In genomic region chr11:74493816-74494630, GRCh38 we compare ENCODE assay signal across 8 cellular contexts. TPM values are rescaled to one million over a fixed set of nuclear protein-coding genes. Genes with fewer than 3 reads are reported as not detected.
DNase-seq lines count a peak whose midpoint lies in the region; ATAC-seq, FAIRE-seq and TF ChIP-seq lines count a peak whose summit lies in the region.

No MANE protein-coding gene starts in this region.

- POLR2A ChIA-PET in CD8-positive, alpha-beta T cell (lab: Charles Lee), result interaction anchor here (0.8 to 2.4 kb wide), 14 partner anchors 9 to 1351 kb away, joined by 3 to 30 read pairs (median 5); partner anchors contain the start of genes C2CD3, PGM2L1, POLD3 and PPME1

- H3K9me3 ChIP-seq in CD8-positive, alpha-beta T cell (ENCODE audit: low read length), result no peaks in the 10 kb centered on the region
- no peaks in the 10 kb centered on the region for H3K9me3 ChIP-seq in keratinocyte (ENCODE audit: control insufficient read depth, low read depth, low read length)

- peaks cover 18% of the 10 kb centered on the region for H3K36me3 Mint-ChIP-seq in CD8-positive, alpha-beta T cell
- peaks cover 10% of the 10 kb centered on the region for H3K36me3 Mint-ChIP-seq in activated naive CD8-positive, alpha-beta T cell

- CTCF ChIA-PET in CD8-positive, alpha-beta T cell (lab: Charles Lee), result interaction anchor here (0.7 to 1.7 kb wide), 4 partner anchors 40 to 209 kb away, joined by 3 to 6 read pairs (median 3); no protein-coding TSS in a partner anchor

- H3K4me2 ChIP-seq in keratinocyte (ENCODE audit: control insufficient read depth, extremely low read depth, insufficient read depth, low read depth, low read length), result peak overlapping the region; percentile 96

- DNase-seq in CD8-positive, alpha-beta T cell, result no peak
- DNase-seq in HTR-8/SVneo (ENCODE audit: insufficient read length, low spot score), result peak; percentile 49
- peak; percentile 80 for DNase-seq in keratinocyte (ENCODE audit: low read depth, low spot score)
- DNase-seq in substantia nigra (lab: John Stamatoyannopoulos, UW), result no peak
- no peak for DNase-seq in NCI-H446 treated with DMSO at 0.1 percent for 48 hours (lab: John Stamatoyannopoulos, UW)
- no peak for DNase-seq in stimulated activated naive CD4-positive, alpha-beta T cell treated with Interleukin-2 at 50 U/mL for 16 hours (lab: John Stamatoyannopoulos, UW)
- no peak for DNase-seq in DMS153 treated with DMSO at 0.1 percent for 48 hours (lab: John Stamatoyannopoulos, UW; ENCODE audit: unreplicated experiment)

- intact Hi-C loops in CD8-positive, alpha-beta T cell (cut with DNase I, micrococcal nuclease), result loop anchor here (1.0 to 10.0 kb wide), 15 partner anchors 96 to 1948 kb away; partner anchors contain the start of genes PGM2L1 (in 2 of the 2), POLD3 (in 2 of the 2), RNF169 (in 2 of the 2) and SPCS2 (in 2 of the 2)

- peaks cover 4% of the 10 kb centered on the region for H3K9me3 Mint-ChIP-seq in CD8-positive, alpha-beta T cell
- H3K9me3 Mint-ChIP-seq in activated naive CD8-positive, alpha-beta T cell (ENCODE audit: low read depth), result no peaks in the 10 kb centered on the region

- no peaks in the 10 kb centered on the region for H3K9me1 ChIP-seq in keratinocyte (ENCODE audit: control insufficient read depth, extremely low read depth, insufficient read depth, low read length)

- peak overlapping the region; percentile 88 for H3K4me3 Mint-ChIP-seq in CD8-positive, alpha-beta T cell
- H3K4me3 Mint-ChIP-seq in activated naive CD8-positive, alpha-beta T cell, result peak overlapping the region; percentile 87

- H3K36me3 ChIP-seq in CD8-positive, alpha-beta T cell (ENCODE audit: insufficient read depth, low read length), result no peaks in the 10 kb centered on the region
- no peaks in the 10 kb centered on the region for H3K36me3 ChIP-seq in keratinocyte (ENCODE audit: control insufficient read depth in 2 of 2, extremely low read depth in 1 of 2, insufficient read depth in 2 of 2, low read length in 2 of 2)

- no peak for TF ChIP-seq CTCF in CD8-positive, alpha-beta T cell (IDR thresholded peaks at IDR 0.05)
- no peak for TF ChIP-seq CTCF in keratinocyte (optimal IDR thresholded peaks at IDR 0.05 in 1 of 3, IDR thresholded peaks at IDR 0.05 in 1 of 3, conservative IDR thresholded peaks at IDR 0.05 in 1 of 3; ENCODE audit: extremely low read depth in 1 of 3, insufficient read depth in 2 of 3, low read length in 3 of 3)

- dilution Hi-C loops in keratinocyte (cut with MboI; ENCODE audit: extremely low pct_ligation_motif_present, low sequenced_read_pairs), result loop anchor here (5.0 kb wide), 1 partner anchor 53 kb away; no protein-coding TSS in a partner anchor

- no peaks in the 10 kb centered on the region for H3K79me2 ChIP-seq in keratinocyte (ENCODE audit: control insufficient read depth, insufficient read depth, low read length)

- H3K27me3 ChIP-seq in CD8-positive, alpha-beta T cell (ENCODE audit: insufficient read depth, low read length), result no peaks in the 10 kb centered on the region
- no peaks in the 10 kb centered on the region for H3K27me3 ChIP-seq in keratinocyte (ENCODE audit: control insufficient read depth, extremely low read depth, insufficient read depth, low read length)

- H3K27me3 Mint-ChIP-seq in CD8-positive, alpha-beta T cell (ENCODE audit: low read depth), result no peaks in the 10 kb centered on the region
- no peaks in the 10 kb centered on the region for H3K27me3 Mint-ChIP-seq in activated naive CD8-positive, alpha-beta T cell

- H3K4me1 ChIP-seq in CD8-positive, alpha-beta T cell (ENCODE audit: insufficient read depth, low read length), result peaks cover 12% of the 10 kb centered on the region
- peaks cover 9% of the 10 kb centered on the region for H3K4me1 ChIP-seq in keratinocyte (ENCODE audit: control insufficient read depth, extremely low read depth, insufficient read depth, low read length)

- H4K20me1 ChIP-seq in keratinocyte (ENCODE audit: control insufficient read depth, extremely low read depth, insufficient read depth, low read length), result no peaks in the 10 kb centered on the region

- no peak for ATAC-seq in CD8-positive, alpha-beta T cell

- H2AFZ ChIP-seq in keratinocyte (ENCODE audit: control insufficient read depth, low read length), result peak overlapping the region; percentile 75

- H3K27ac ChIP-seq in CD8-positive, alpha-beta T cell (ENCODE audit: low read depth, low read length), result peak overlapping the region; percentile 96
- H3K27ac ChIP-seq in keratinocyte (ENCODE audit: control insufficient read depth, insufficient read depth, low read length) (peak overlapping the region; percentile 89), substantia nigra (ENCODE audit: low read depth, low read length, poor library complexity, severe bottlenecking) (peak overlapping the region; percentile 95)

- H3K4me3 ChIP-seq in CD8-positive, alpha-beta T cell (ENCODE audit: low read depth, low read length), result peak overlapping the region; percentile 97
- H3K4me3 ChIP-seq in keratinocyte (ENCODE audit: control insufficient read depth in 2 of 3, extremely low read depth in 1 of 3, insufficient read depth in 2 of 3, low read depth in 1 of 3, low read length in 3 of 3), result peak overlapping the region; percentile 59 to 80 (median 78)

- peak overlapping the region; percentile 87 for H3K27ac Mint-ChIP-seq in CD8-positive, alpha-beta T cell
- peak overlapping the region; percentile 87 for H3K27ac Mint-ChIP-seq in activated naive CD8-positive, alpha-beta T cell

- FAIRE-seq in HTR-8/SVneo (lab: Jason Lieb, UNC) (no peak), keratinocyte (lab: Jason Lieb, UNC) (peak; percentile 36)

- peak overlapping the region; percentile 90 for H3K9ac ChIP-seq in keratinocyte (ENCODE audit: control insufficient read depth, extremely low read depth, insufficient read depth, low read length)

- peaks cover 18% of the 10 kb centered on the region for H3K4me1 Mint-ChIP-seq in CD8-positive, alpha-beta T cell (ENCODE audit: low read depth)
- peaks cover 21% of the 10 kb centered on the region for H3K4me1 Mint-ChIP-seq in activated naive CD8-positive, alpha-beta T cell (ENCODE audit: low read depth)

RNA-seq across cellular contexts. Expression of gene LIPT2, which starts 0.5 kb away (rescaled TPM):
- 1 to 10 TPM; 8.7 to 9.4 TPM for total RNA-seq in CD8-positive, alpha-beta T cell
- polyA plus RNA-seq in keratinocyte, result 1.2 to 2.6 TPM (median 2.3 TPM) in 3 replicates
- 0.35 TPM for polyA plus RNA-seq in keratinocyte (2011; ENCODE audit: low read depth)
- 0.82 and 1.3 TPM in 2 replicates for polyA plus RNA-seq in keratinocyte (2011; cell fraction: cytosol; rRNA removed)
- polyA plus RNA-seq in keratinocyte (2011; cell fraction: nucleus; rRNA removed), result 0.97 and 1.0 TPM in 2 replicates
- polyA plus RNA-seq in keratinocyte (2012; ENCODE audit: low replicate concordance), result 0.56 and 1.8 TPM in 2 replicates
- polyA minus RNA-seq in keratinocyte, result 1.3 to 8.3 TPM (median 5.0 TPM) in 3 replicates
- not detected for polyA minus RNA-seq in keratinocyte (2011; cell fraction: cytosol; rRNA and poly(A)+ RNA removed)
- polyA minus RNA-seq in keratinocyte (2011; cell fraction: nucleus; rRNA and poly(A)+ RNA removed), result not detected in 2 replicates

RNA-seq across cellular contexts. Expression of gene KCNE3, which starts 26.7 kb away (rescaled TPM):
- total RNA-seq in CD8-positive, alpha-beta T cell, result not detected
- polyA plus RNA-seq in keratinocyte, result not detected in 3 replicates
- polyA plus RNA-seq in keratinocyte (2011; ENCODE audit: low read depth), result not detected
- not detected in 2 replicates for polyA plus RNA-seq in keratinocyte (2011; cell fraction: cytosol; rRNA removed)
- 0.16 TPM in 1 of 2 replicates, not detected in the other for polyA plus RNA-seq in keratinocyte (2011; cell fraction: nucleus; rRNA removed)
- not detected in 2 replicates for polyA plus RNA-seq in keratinocyte (2012; ENCODE audit: low replicate concordance)
- polyA minus RNA-seq in keratinocyte, result not detected in 3 replicates
- not detected for polyA minus RNA-seq in keratinocyte (2011; cell fraction: cytosol; rRNA and poly(A)+ RNA removed)
- polyA minus RNA-seq in keratinocyte (2011; cell fraction: nucleus; rRNA and poly(A)+ RNA removed), result not detected in 2 replicates

Comparison
In these comparisons a context has a peak if more than half of its experiments do, and no peak if none do; other contexts are left out.
1. DNase-seq: peak in HTR-8/SVneo (single experiment) and keratinocyte (single experiment); none in CD8-positive, alpha-beta T cell (0 of 7), substantia nigra (0 of 49), NCI-H446 treated with DMSO at 0.1 percent for 48 hours (single experiment), stimulated activated naive CD4-positive, alpha-beta T cell treated with Interleukin-2 at 50 U/mL for 16 hours (single experiment) and DMS153 treated with DMSO at 0.1 percent for 48 hours (single experiment).
2. Peak in every context shown above with its lines, with median percentiles within 50 percentile points of each other: H3K27ac ChIP-seq.